23 cellular contexts compared by ENCODE assay signal in the genomic region with DNA sequence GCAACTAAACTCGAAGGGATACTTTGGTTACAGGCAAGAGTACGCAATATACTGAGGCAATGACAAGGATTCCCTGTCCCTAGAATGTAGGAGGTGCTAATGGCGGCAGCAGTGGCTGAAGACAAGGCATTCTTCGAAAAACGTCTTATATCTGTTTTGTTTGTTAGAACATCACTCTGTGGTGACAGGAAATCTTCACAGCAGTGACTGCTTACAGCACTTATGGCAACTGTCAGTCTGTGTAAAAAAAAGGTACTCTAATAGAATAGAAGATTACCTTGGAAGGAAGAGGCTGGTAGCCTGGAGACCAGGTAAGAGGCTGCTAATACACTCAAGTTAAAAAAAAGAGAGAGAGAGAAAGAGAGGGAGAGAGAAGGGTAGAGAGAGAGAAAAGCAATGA.
"Had no signal": no experiment of that assay in that cellular context is flagged by ENCODE, and none has a peak within 500 bp of the region (broad histone marks: within the 10 kb centered on the region; RNA-seq: fewer than 3 reads in every experiment).

No MANE protein-coding gene starts in this region.

- H3K27ac ChIP-seq: colonic mucosa, coronary artery, dorsolateral prefrontal cortex, epithelial cell of prostate, esophagus muscularis mucosa, esophagus squamous epithelium, foreskin keratinocyte, gastrocnemius medialis, gastroesophageal sphincter, heart left ventricle, heart right ventricle had no signal

- H3K27me3 ChIP-seq: colonic mucosa, dorsolateral prefrontal cortex, esophagus muscularis mucosa, esophagus squamous epithelium, foreskin keratinocyte, gastrocnemius medialis, gastroesophageal sphincter, heart left ventricle, heart right ventricle had no signal

- H3K9me3 ChIP-seq: colonic mucosa, esophagus squamous epithelium, gastrocnemius medialis, gastroesophageal sphincter had no signal

- H3K36me3 ChIP-seq: colonic mucosa, esophagus squamous epithelium, gastrocnemius medialis, heart left ventricle, heart right ventricle had no signal

- DNase-seq: colonic mucosa; cortex of kidney; dermis blood vessel endothelial cell; dorsolateral prefrontal cortex; effector CD4-positive, alpha-beta T cell; effector CD8-positive, alpha-beta T cell; effector memory CD4-positive, alpha-beta T cell; effector memory CD8-positive, alpha-beta T cell; endodermal cell; erythroblast; esophagus squamous epithelium; foreskin fibroblast; foreskin keratinocyte; foreskin melanocyte; gastrocnemius medialis; glutamatergic neuron; head of caudate nucleus; heart left ventricle; heart right ventricle had no signal

- H3K4me3 ChIP-seq: colonic mucosa, coronary artery, dorsolateral prefrontal cortex, esophagus muscularis mucosa, esophagus squamous epithelium, gastrocnemius medialis, gastroesophageal sphincter, heart left ventricle, heart right ventricle had no signal
